8 cellular contexts compared by ENCODE assay signal in the genomic region with DNA sequence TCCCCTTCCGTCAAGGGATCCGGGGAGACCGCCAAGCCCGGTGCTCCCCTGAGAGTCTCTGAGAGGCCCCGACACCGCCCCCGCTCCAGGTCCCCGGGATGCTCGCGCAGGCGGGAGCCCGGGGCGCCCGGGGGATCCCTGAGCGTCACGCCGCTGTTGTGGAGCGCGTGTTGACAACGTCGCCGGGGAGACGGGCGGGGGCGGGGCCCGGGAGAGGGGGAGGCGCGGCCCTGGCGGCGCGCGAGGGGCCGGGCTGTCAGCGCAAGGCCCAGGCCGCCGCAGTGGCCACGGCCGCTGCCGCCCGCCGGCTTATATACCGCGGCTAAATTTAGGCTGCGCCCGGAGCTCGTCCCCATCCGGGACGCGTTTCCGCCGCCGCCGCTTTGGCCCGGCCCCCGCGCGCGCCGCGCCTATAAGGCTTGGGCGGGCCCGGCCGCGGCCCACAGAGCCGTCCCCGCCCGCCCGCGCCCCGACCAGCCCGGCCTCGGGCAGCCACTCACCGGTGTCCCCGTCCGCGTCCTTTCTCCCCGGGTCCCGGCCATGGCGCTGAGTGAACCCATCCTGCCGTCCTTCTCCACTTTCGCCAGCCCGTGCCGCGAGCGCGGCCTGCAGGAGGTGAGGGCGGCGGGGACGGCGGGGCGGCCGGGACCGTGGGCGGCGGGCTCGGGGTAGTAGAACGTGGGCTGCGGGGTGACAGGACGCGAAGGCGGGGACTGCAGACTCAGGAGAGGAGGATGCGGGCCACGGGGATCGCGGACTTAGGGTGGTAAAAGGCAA. TPM values are rescaled to one million over a fixed set of nuclear protein-coding genes. Genes with fewer than 3 reads are reported as not detected.
DNase-seq lines count a peak whose midpoint lies in the region; ATAC-seq and TF ChIP-seq lines count a peak whose summit lies in the region.

TSS of gene KLF2 (plus strand) at position 443 of the 777 bp plus-strand sequence. CDS start at position 541, 98 bp downstream.

- H3K36me3 Mint-ChIP-seq in activated CD8-positive, alpha-beta T cell treated with anti-CD3 and anti-CD28 coated beads for 36 hours (ENCODE audit: low read depth), result no peaks in the 10 kb centered on the region
- peaks cover 33% of the 10 kb centered on the region for H3K36me3 Mint-ChIP-seq in memory B cell

- no peak for TF ChIP-seq CTCF in activated CD8-positive, alpha-beta T cell treated with anti-CD3 and anti-CD28 coated beads for 36 hours (IDR thresholded peaks at IDR 0.05)

- ATAC-seq in HG02981 (IDR thresholded peaks at IDR 0.05; ENCODE audit: unreplicated experiment) (peak; percentile 63), memory B cell (ENCODE audit: low read depth) (peak; percentile 61)
- ATAC-seq in activated CD8-positive, alpha-beta T cell treated with anti-CD3 and anti-CD28 coated beads for 36 hours, result peak; percentile 70

- DNase-seq in NK-92 treated with Interleukin-12 subunit alpha and Interleukin-12 subunit beta, amount 100 ng/mL, for 24 hours (lab: John Stamatoyannopoulos, UW), result peak; percentile 82
- DNase-seq in NK-92 (lab: John Stamatoyannopoulos, UW; ENCODE audit: unreplicated experiment) (no peak), NCI-H345 treated with DMSO at 0.1 percent for 48 hours (lab: John Stamatoyannopoulos, UW; ENCODE audit: unreplicated experiment) (peak; percentile 3), memory B cell (ENCODE audit: low spot score in 2 of 2) (peak; percentile 91 to 98)
- peak; percentile 87 for DNase-seq in activated CD8-positive, alpha-beta T cell treated with anti-CD3 and anti-CD28 coated beads for 36 hours
- peak; percentile 92 for DNase-seq in effector CD4-positive, alpha-beta T cell
- peak; percentile 57 to 67 (median 63) for DNase-seq in stimulated activated CD4-positive, alpha-beta T cell treated with anti-CD3 and anti-CD28 coated beads, TNF-alpha, amount 100 ng/mL, for 48 hours (ENCODE audit: low read depth in 3 of 3)

- no peak within 1 kb of the TSS for H3K27ac Mint-ChIP-seq in activated CD8-positive, alpha-beta T cell treated with anti-CD3 and anti-CD28 coated beads for 36 hours
- H3K27ac Mint-ChIP-seq in memory B cell, result peak within 1 kb of the TSS; percentile 99

- intact Hi-C loops in activated CD8-positive, alpha-beta T cell treated with anti-CD3 and anti-CD28 coated beads for 36 hours (cut with micrococcal nuclease), result no loop called here

- H3K4me3 Mint-ChIP-seq in activated CD8-positive, alpha-beta T cell treated with anti-CD3 and anti-CD28 coated beads for 36 hours, result peak within 1 kb of the TSS; percentile 67
- peak within 1 kb of the TSS; percentile 85 for H3K4me3 Mint-ChIP-seq in memory B cell

- peaks cover 24% of the 10 kb centered on the region for H3K27me3 Mint-ChIP-seq in activated CD8-positive, alpha-beta T cell treated with anti-CD3 and anti-CD28 coated beads for 36 hours
- no peaks in the 10 kb centered on the region for H3K27me3 Mint-ChIP-seq in memory B cell

- POLR2A ChIA-PET in activated CD8-positive, alpha-beta T cell treated with anti-CD3 and anti-CD28 coated beads for 36 hours (lab: Charles Lee), result interaction anchor here (0.6 kb wide), 1 partner anchor 229 kb away, joined by 3 read pairs; no protein-coding TSS in a partner anchor

- CTCF ChIA-PET in activated CD8-positive, alpha-beta T cell treated with anti-CD3 and anti-CD28 coated beads for 36 hours (lab: Charles Lee), result interaction anchor here (0.9 to 1.3 kb wide), 2 partner anchors 17 to 58 kb away, joined by 3 to 4 read pairs; no protein-coding TSS in a partner anchor

- H3K4me1 Mint-ChIP-seq in activated CD8-positive, alpha-beta T cell treated with anti-CD3 and anti-CD28 coated beads for 36 hours (ENCODE audit: low read depth), result peaks cover 36% of the 10 kb centered on the region
- H3K4me1 Mint-ChIP-seq in memory B cell, result peaks cover 34% of the 10 kb centered on the region

- no peaks in the 10 kb centered on the region for H3K9me3 Mint-ChIP-seq in activated CD8-positive, alpha-beta T cell treated with anti-CD3 and anti-CD28 coated beads for 36 hours
- no peaks in the 10 kb centered on the region for H3K9me3 Mint-ChIP-seq in memory B cell

RNA-seq across cellular contexts. Expression of gene KLF2, which starts in this region (rescaled TPM):
- total RNA-seq in activated CD8-positive, alpha-beta T cell treated with anti-CD3 and anti-CD28 coated beads for 36 hours, result 1 to 10 TPM in 1 of 2 experiments, under 1 TPM in 1; 0.94 to 1.0 TPM
